Comparison of ENCODE assay signal across 16 cellular contexts in the genomic region with DNA sequence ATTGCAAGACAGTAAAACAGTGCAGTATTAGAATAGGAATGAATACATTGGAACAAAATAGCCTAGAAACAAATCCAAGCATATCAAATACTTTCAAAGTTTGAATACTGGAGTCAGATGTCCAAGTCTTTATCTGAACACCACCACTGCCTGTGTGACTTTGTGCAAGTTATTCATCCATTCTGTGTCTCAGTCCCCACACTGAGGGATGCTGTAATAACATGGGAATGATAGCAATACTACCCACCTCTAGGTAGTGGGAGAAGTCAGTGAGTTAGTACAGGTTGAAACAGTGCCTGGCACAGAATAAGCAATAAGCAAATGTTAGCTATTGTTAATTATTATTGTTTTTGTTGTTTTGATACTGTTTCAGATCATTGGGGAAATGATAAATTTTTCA.
"Had no signal": no experiment of that assay in that cellular context is flagged by ENCODE, and none has a peak within 500 bp of the region (broad histone marks: within the 10 kb centered on the region; RNA-seq: fewer than 3 reads in every experiment).

No MANE protein-coding gene starts in this region.

- H3K4me1 ChIP-seq: testis had no signal

- DNase-seq: activated CD4-positive, alpha-beta T cell treated with anti-CD3 and anti-CD28 coated beads, Interleukin-2, amount 10 ng/mL, durations not matched to agents 7 days and 5 days; activated CD4-positive, CD25-positive, alpha-beta regulatory T cell; activated CD8-positive, alpha-beta memory T cell treated with anti-CD3 and anti-CD28 coated beads, Interleukin-2, amount 50 U/mL, for 48 hours; activated gamma-delta T cell; activated T-cell treated with anti-CD3 and anti-CD28 coated beads, Interleukin-2, amount 50 U/mL, for 72 hours; amniotic stem cell; cerebellar nuclear complex; kidney; left ventricle myocardium superior; natural killer cell; posterior cingulate gyrus; stomach; testis; upper lobe of right lung had no signal

- H3K27me3 ChIP-seq: hepatocyte, stomach, testis, upper lobe of right lung had no signal

- H3K9me3 ChIP-seq: stomach, testis, upper lobe of right lung had no signal

- H3K79me2 ChIP-seq: hepatocyte had no signal

- ATAC-seq: activated T-cell treated with anti-CD3 and anti-CD28 coated beads, Interleukin-2, amount 50 U/mL, for 72 hours; left ventricle myocardium superior; natural killer cell; upper lobe of right lung had no signal

- FAIRE-seq: kidney had no signal

- H3K4me2 ChIP-seq: hepatocyte had no signal

- H3K4me3 ChIP-seq: hepatocyte, skin epidermis, stomach, testis, upper lobe of right lung had no signal

- H3K27ac ChIP-seq: hepatocyte, skin epidermis, stomach, testis, upper lobe of right lung had no signal

- H2AFZ ChIP-seq: hepatocyte had no signal
